In genomic region chr6:156980515-156980914, GRCh38 we compare ENCODE assay signal across 11 cellular contexts.
A peak's percentile ranks its signal among the peaks of the same experiment; 100 is the strongest.
DNase-seq lines count a peak whose midpoint lies in the region; ATAC-seq and TF ChIP-seq lines count a peak whose summit lies in the region.
"Had no signal": no experiment of that assay in that cellular context is flagged by ENCODE, and none has a peak within 500 bp of the region (broad histone marks: within the 10 kb centered on the region; RNA-seq: fewer than 3 reads in every experiment).

No MANE protein-coding gene starts in this region.

- H3K4me1 ChIP-seq in heart left ventricle (peaks cover 0 to 79% (median 47%) of the 10 kb centered on the region in 12 donors), left ventricle myocardium inferior (peaks cover 97% of the 10 kb centered on the region), foreskin keratinocyte (peaks cover 17% of the 10 kb centered on the region), upper lobe of left lung (peaks cover 22 to 41% (median 30%) of the 10 kb centered on the region in 4 donors)

- TF ChIP-seq POLR2A in heart left ventricle (IDR thresholded peaks at IDR 0.05) (no peak), upper lobe of left lung (IDR thresholded peaks at IDR 0.05) (no peak)

- H3K27me3 ChIP-seq in heart left ventricle (no peaks in the 10 kb centered on the region), left ventricle myocardium inferior (ENCODE audit: low read depth) (no peaks in the 10 kb centered on the region), foreskin keratinocyte (no peaks in the 10 kb centered on the region), upper lobe of left lung (no peaks in the 10 kb centered on the region)
- H3K27me3 ChIP-seq: esophagus squamous epithelium had no signal

- TF ChIP-seq CTCF in heart left ventricle (IDR thresholded peaks at IDR 0.05) (no peak), left ventricle myocardium inferior (IDR thresholded peaks at IDR 0.05; ENCODE audit: borderline replicate concordance) (no peak), foreskin keratinocyte (conservative IDR thresholded peaks at IDR 0.05) (no peak), upper lobe of left lung (IDR thresholded peaks at IDR 0.05) (no peak)

- H3K36me3 ChIP-seq in heart left ventricle, result no peaks in the 10 kb centered on the region
- H3K36me3 ChIP-seq in left ventricle myocardium inferior, result no peaks in the 10 kb centered on the region
- no peaks in the 10 kb centered on the region for H3K36me3 ChIP-seq in upper lobe of left lung
- H3K36me3 ChIP-seq: esophagus squamous epithelium had no signal

- WGBS in heart left ventricle, 4 donors, result 65 to 80% (median 71%) methylated on average over 10 of the region's 10 CpGs
- 69 to 76% methylated on average over 10 of the region's 10 CpGs for WGBS in upper lobe of left lung, 2 donors

- DNase-seq in heart left ventricle (no peak), left ventricle myocardium inferior (no peak), NCI-H524 (lab: John Stamatoyannopoulos, UW) (peak; percentile 82 to 90), foreskin keratinocyte (no peak), upper lobe of left lung (peak in 1 of 2 donors; percentile 54), T-helper 9 cell (no peak), SIG-M5 treated with dmso at 0.1 percent for 504 hours (lab: John Stamatoyannopoulos, UW; ENCODE audit: unreplicated experiment) (no peak)
- DNase-seq in central memory CD4-positive, alpha-beta T cell, result no peak
- DNase-seq: activated CD8-positive, alpha-beta memory T cell treated with anti-CD3 and anti-CD28 coated beads, Interleukin-2, amount 10 ng/mL, durations not matched to agents 7 days and 5 days; esophagus squamous epithelium; kidney had no signal

- intact Hi-C loops in heart left ventricle (cut with DNase I) (no loop called here), left ventricle myocardium inferior (cut with micrococcal nuclease) (no loop called here)

- no peak for TF ChIP-seq EP300 in upper lobe of left lung (IDR thresholded peaks at IDR 0.05)

- H3K4me3 ChIP-seq in heart left ventricle (no peak overlapping the region), left ventricle myocardium inferior (no peak overlapping the region), upper lobe of left lung (no peak overlapping the region)
- H3K4me3 ChIP-seq: esophagus squamous epithelium had no signal

- H3K27ac ChIP-seq in heart left ventricle, result no peak overlapping the region
- H3K27ac ChIP-seq in left ventricle myocardium inferior (replicated peaks), result no peak overlapping the region
- no peak overlapping the region for H3K27ac ChIP-seq in foreskin keratinocyte
- H3K27ac ChIP-seq in upper lobe of left lung, result no peak overlapping the region
- H3K27ac ChIP-seq: esophagus squamous epithelium had no signal

- ATAC-seq in heart left ventricle, result peak in 3 of 4 donors; percentile 18 to 52 (median 35)
- ATAC-seq in foreskin keratinocyte, result peak; percentile 37
- peak; percentile 14 to 43 for ATAC-seq in upper lobe of left lung (ENCODE audit: low FRiP score in 2 of 2)
- ATAC-seq: activated CD8-positive, alpha-beta memory T cell treated with anti-CD3 and anti-CD28 coated beads, Interleukin-2, amount 10 ng/mL, durations not matched to agents 7 days and 5 days had no signal

- H3K9me3 ChIP-seq in heart left ventricle, result no peaks in the 10 kb centered on the region
- no peaks in the 10 kb centered on the region for H3K9me3 ChIP-seq in left ventricle myocardium inferior (replicated peaks)
- H3K9me3 ChIP-seq in upper lobe of left lung, result no peaks in the 10 kb centered on the region
- H3K9me3 ChIP-seq: esophagus squamous epithelium had no signal

Comparison
In these comparisons a context has a peak if more than half of its experiments do, and no peak if none do; other contexts are left out.
1. DNase-seq: peak in NCI-H524 (2 of 2); none in heart left ventricle (0 of 5), left ventricle myocardium inferior (single experiment), foreskin keratinocyte (0 of 2), T-helper 9 cell (single experiment), central memory CD4-positive, alpha-beta T cell (single experiment) and SIG-M5 treated with dmso at 0.1 percent for 504 hours (single experiment).
2. Peak in every context shown above with its lines, with median percentiles within 50 percentile points of each other: ATAC-seq.